Comparison of ENCODE assay signal across 21 cellular contexts in genomic region chr7:116075351-116076145, GRCh38. TPM values are rescaled to one million over a fixed set of nuclear protein-coding genes. Genes with fewer than 3 reads are reported as not detected.
DNase-seq lines count a peak whose midpoint lies in the region; ATAC-seq, FAIRE-seq and TF ChIP-seq lines count a peak whose summit lies in the region.
"Had no signal": no experiment of that assay in that cellular context is flagged by ENCODE, and none has a peak within 500 bp of the region (broad histone marks: within the 10 kb centered on the region; RNA-seq: fewer than 3 reads in every experiment).

No MANE protein-coding gene starts in this region.

- H2AFZ ChIP-seq in HepG2 (ENCODE audit: low read length) = no peak overlapping the region
- H2AFZ ChIP-seq in endothelial cell of umbilical vein (ENCODE audit: low read depth, low read length) = peak overlapping the region; percentile 63
- H2AFZ ChIP-seq: hepatocyte had no signal

- H3K79me2 ChIP-seq in HepG2 (ENCODE audit: insufficient read depth, low read length) (no peaks in the 10 kb centered on the region), endothelial cell of umbilical vein (ENCODE audit: control insufficient read depth, insufficient read depth, low read length) (no peaks in the 10 kb centered on the region)
- H3K79me2 ChIP-seq: hepatocyte had no signal

- no peaks in the 10 kb centered on the region for H3K4me1 ChIP-seq in HepG2 (ENCODE audit: insufficient read depth, low read length)
- no peaks in the 10 kb centered on the region for H3K4me1 ChIP-seq in right lobe of liver
- no peaks in the 10 kb centered on the region for H3K4me1 ChIP-seq in SJCRH30
- no peaks in the 10 kb centered on the region for H3K4me1 ChIP-seq in endothelial cell of umbilical vein (ENCODE audit: control insufficient read depth, extremely low read depth, insufficient read depth, low read length)
- H3K4me1 ChIP-seq in heart right ventricle = no peaks in the 10 kb centered on the region
- H3K4me1 ChIP-seq: HAP-1 had no signal

- H3K9me3 ChIP-seq in HepG2 (ENCODE audit: low read length) = no peaks in the 10 kb centered on the region
- no peaks in the 10 kb centered on the region for H3K9me3 ChIP-seq in right lobe of liver
- 0 out of 2 replicates have a peak, but pooled peaks cover 4% of the 10 kb centered on the region for H3K9me3 ChIP-seq in SJCRH30 (replicated peaks)
- no peaks in the 10 kb centered on the region for H3K9me3 ChIP-seq in endothelial cell of umbilical vein (replicated peaks; ENCODE audit: control insufficient read depth, insufficient read depth, low read length)
- peaks cover 0 to 18% (median 0%) of the 10 kb centered on the region in 11 donors for H3K9me3 ChIP-seq in heart right ventricle
- H3K9me3 ChIP-seq: HAP-1 had no signal

- H3K27me3 ChIP-seq in HepG2 (ENCODE audit: control insufficient read depth in 1 of 2, insufficient read depth in 2 of 2, low read length in 2 of 2) (no peaks in the 10 kb centered on the region), right lobe of liver (no peaks in the 10 kb centered on the region), SJCRH30 (no peaks in the 10 kb centered on the region), endothelial cell of umbilical vein (ENCODE audit: control insufficient read depth in 2 of 2, insufficient read depth in 2 of 2, low read length in 2 of 2) (no peaks in the 10 kb centered on the region), heart right ventricle (no peaks in the 10 kb centered on the region)
- H3K27me3 ChIP-seq: hepatocyte had no signal

- no peaks in the 10 kb centered on the region for H4K20me1 ChIP-seq in HepG2 (ENCODE audit: insufficient read depth, low read length)
- no peaks in the 10 kb centered on the region for H4K20me1 ChIP-seq in endothelial cell of umbilical vein (replicated peaks; ENCODE audit: control insufficient read depth, extremely low read depth, insufficient read depth, low read length)

- CTCF ChIA-PET in HepG2 (lab: Yijun Ruan, JAX; ENCODE audit: low intra/inter-chr PET ratio, low total read pairs) (no interaction called here), endothelial cell of umbilical vein (lab: Charles Lee) (no interaction called here)

- DNase-seq in HepG2 (ENCODE audit: low spot score) (no peak), right lobe of liver (no peak), SJCRH30 (peak; percentile 33 to 43), endothelial cell of umbilical vein (ENCODE audit: low read depth, low spot score) (no peak), heart right ventricle (no peak), GM19239 (ENCODE audit: insufficient read length, low spot score) (no peak)
- DNase-seq: activated CD4-positive, alpha-beta T cell treated with anti-CD3 and anti-CD28 coated beads for 48 hours; activated CD8-positive, alpha-beta memory T cell treated with anti-CD3 and anti-CD28 coated beads, Interleukin-2, amount 50 U/mL, for 48 hours; activated naive CD4-positive, alpha-beta T cell treated with Interleukin-2 at 50 U/mL for 16 hours; CD8-positive, alpha-beta memory T cell; left colon; NCI-H2171 treated with DMSO at 0.1 percent for 48 hours; nucleus accumbens; right cardiac atrium had no signal

- in situ Hi-C loops in HepG2 (cut with HindIII; ENCODE audit: extremely low pct_ligation_motif_present, low pct_unique_long_range_greater_than_20kb) = no loop called here

- intact Hi-C loops in HepG2 (cut with micrococcal nuclease; ENCODE audit: unreplicated experiment) = no loop called here
- intact Hi-C loops in right lobe of liver (cut with DNase I) = no loop called here
- intact Hi-C loops in endothelial cell of umbilical vein (cut with micrococcal nuclease) = no loop called here
- intact Hi-C loops in heart right ventricle (cut with DNase I) = no loop called here

- POLR2A ChIA-PET in HepG2 (lab: Yijun Ruan, JAX) (no interaction called here), endothelial cell of umbilical vein (lab: Charles Lee) (no interaction called here)

- dilution Hi-C loops in endothelial cell of umbilical vein (cut with MboI; ENCODE audit: extremely low pct_ligation_motif_present, low sequenced_read_pairs) = no loop called here

- no peaks in the 10 kb centered on the region for H3K9me3 Mint-ChIP-seq in activated T-helper 17 cell treated with anti-CD3 and anti-CD28 coated beads, Interleukin-2, amount 50 U/mL, for 72 hours
- H3K9me3 Mint-ChIP-seq: T-helper 2 cell treated with Interferon-gamma antibody and Interleukin-4, amounts not matched to agents 5 μg/mL and 100 μg/mL, for 36 hours had no signal

- H3K4me3 ChIP-seq in HepG2 (replicated peaks in 1 of 3; ENCODE audit: insufficient read depth in 1 of 3, low read depth in 2 of 3, low read length in 3 of 3) (no peak overlapping the region), right lobe of liver (no peak overlapping the region), SJCRH30 (no peak overlapping the region), endothelial cell of umbilical vein (replicated peaks in 1 of 3; ENCODE audit: insufficient read depth in 1 of 3, low read depth in 1 of 3, low read length in 3 of 3) (no peak overlapping the region), heart right ventricle (no peak overlapping the region)
- H3K4me3 ChIP-seq: HAP-1, hepatocyte had no signal

- no peaks in the 10 kb centered on the region for H3K9me1 ChIP-seq in endothelial cell of umbilical vein (replicated peaks; ENCODE audit: control insufficient read depth, extremely low read depth, insufficient read depth, low read length)

- TF ChIP-seq EP300 in HepG2 (IDR thresholded peaks at IDR 0.05; ENCODE audit: low read depth in 2 of 2, low read length in 2 of 2) (no peak), HepG2 (CRISPR knock-in tag; IDR thresholded peaks at IDR 0.05; ENCODE audit: borderline replicate concordance) (no peak)

- H3K4me1 Mint-ChIP-seq in activated T-helper 17 cell treated with anti-CD3 and anti-CD28 coated beads, Interleukin-2, amount 50 U/mL, for 72 hours = no peaks in the 10 kb centered on the region
- H3K4me1 Mint-ChIP-seq: brain; CD8-positive, alpha-beta memory T cell had no signal

- no peaks in the 10 kb centered on the region for H3K36me3 Mint-ChIP-seq in activated T-helper 17 cell treated with anti-CD3 and anti-CD28 coated beads, Interleukin-2, amount 50 U/mL, for 72 hours (ENCODE audit: low read depth)
- H3K36me3 Mint-ChIP-seq: brain; CD8-positive, alpha-beta memory T cell had no signal

- 30% methylated on average over 3 of the region's 5 CpGs for WGBS in HepG2 (ENCODE audit: low lambda C conversion rate)
- WGBS in right lobe of liver (ENCODE audit: insufficient coverage, low coverage, low lambda C conversion rate, missing lambda C conversion rate) = 57% methylated on average over 1 of the region's 5 CpGs
- 78 to 89% methylated on average over 5 of the region's 5 CpGs for WGBS in heart right ventricle, 2 donors

- H3K36me3 ChIP-seq in HepG2 (replicated peaks in 1 of 2; ENCODE audit: control insufficient read depth in 1 of 2, insufficient read depth in 2 of 2, low read length in 2 of 2) (no peaks in the 10 kb centered on the region), right lobe of liver (no peaks in the 10 kb centered on the region), SJCRH30 (no peaks in the 10 kb centered on the region), endothelial cell of umbilical vein (ENCODE audit: control insufficient read depth in 2 of 2, extremely low read depth in 1 of 2, insufficient read depth in 2 of 2, low read length in 2 of 2) (no peaks in the 10 kb centered on the region), heart right ventricle (no peaks in the 10 kb centered on the region)
- H3K36me3 ChIP-seq: HAP-1 had no signal

- no peak overlapping the region for H3K4me3 Mint-ChIP-seq in activated T-helper 17 cell treated with anti-CD3 and anti-CD28 coated beads, Interleukin-2, amount 50 U/mL, for 72 hours
- H3K4me3 Mint-ChIP-seq: brain; CD8-positive, alpha-beta memory T cell; IgD-negative memory B cell; T-helper 2 cell treated with Interferon-gamma antibody and Interleukin-4, amounts not matched to agents 5 μg/mL and 100 μg/mL, for 36 hours had no signal

- TF ChIP-seq POLR2A in HepG2 (IDR thresholded peaks at IDR 0.05; ENCODE audit: insufficient read depth in 1 of 2, low read depth in 2 of 2, low read length in 2 of 2) = no peak
- no peak for TF ChIP-seq POLR2A in right lobe of liver (IDR thresholded peaks at IDR 0.05)
- TF ChIP-seq POLR2A in endothelial cell of umbilical vein (IDR thresholded peaks at IDR 0.05; ENCODE audit: low read depth, low read length) = no peak

- ATAC-seq in HepG2 = no peak
- no peak for ATAC-seq in right lobe of liver
- ATAC-seq in HG02798 (IDR thresholded peaks at IDR 0.05; ENCODE audit: poor library complexity, unreplicated experiment) = no peak
- no peak for ATAC-seq in activated T-helper 17 cell treated with anti-CD3 and anti-CD28 coated beads, Interleukin-2, amount 50 U/mL, for 72 hours (replicated peaks)
- ATAC-seq in heart right ventricle = no peak
- ATAC-seq: left colon, right cardiac atrium had no signal

- H3K27me3 Mint-ChIP-seq in activated T-helper 17 cell treated with anti-CD3 and anti-CD28 coated beads, Interleukin-2, amount 50 U/mL, for 72 hours = peaks cover 4% of the 10 kb centered on the region
- H3K27me3 Mint-ChIP-seq: IgD-negative memory B cell had no signal

- no peak overlapping the region for H3K27ac Mint-ChIP-seq in activated T-helper 17 cell treated with anti-CD3 and anti-CD28 coated beads, Interleukin-2, amount 50 U/mL, for 72 hours
- H3K27ac Mint-ChIP-seq: brain; CD8-positive, alpha-beta memory T cell; IgD-negative memory B cell; T-helper 2 cell treated with Interferon-gamma antibody and Interleukin-4, amounts not matched to agents 5 μg/mL and 100 μg/mL, for 36 hours had no signal

- H3K4me2 ChIP-seq in HepG2 (ENCODE audit: low read depth, low read length) (no peak overlapping the region), endothelial cell of umbilical vein (ENCODE audit: insufficient read depth, low read length) (no peak overlapping the region)
- H3K4me2 ChIP-seq: hepatocyte had no signal

- TF ChIP-seq RAD21 in HepG2 (CRISPR knock-in tag; IDR thresholded peaks at IDR 0.05) = no peak

- BruUV-seq in HepG2 (replicated peaks; lab: Mats Ljungman, UMichigan) = no TSS peak
- no TSS peak for BruUV-seq in endothelial cell of umbilical vein (replicated peaks; lab: Mats Ljungman, UMichigan)

- no peak overlapping the region for H3K27ac ChIP-seq in HepG2 (ENCODE audit: extremely low read length, insufficient read depth, low read length)
- no peak overlapping the region for H3K27ac ChIP-seq in right lobe of liver
- no peak overlapping the region for H3K27ac ChIP-seq in SJCRH30
- H3K27ac ChIP-seq in endothelial cell of umbilical vein (ENCODE audit: insufficient read depth, low read depth, low read length) = no peak overlapping the region
- no peak overlapping the region for H3K27ac ChIP-seq in heart right ventricle
- H3K27ac ChIP-seq: hepatocyte had no signal

- TF ChIP-seq CTCF in HepG2 (CRISPR knock-in tag; IDR thresholded peaks at IDR 0.05) = no peak
- TF ChIP-seq CTCF in right lobe of liver (IDR thresholded peaks at IDR 0.05) = no peak
- TF ChIP-seq CTCF in endothelial cell of umbilical vein (IDR thresholded peaks at IDR 0.05; ENCODE audit: extremely low read depth in 1 of 2, insufficient read depth in 1 of 2, low read depth in 1 of 2, low read length in 2 of 2) = no peak
- no peak for TF ChIP-seq CTCF in heart right ventricle (IDR thresholded peaks at IDR 0.05)

- no peak for FAIRE-seq in HepG2 (lab: Jason Lieb, UNC)
- no peak for FAIRE-seq in endothelial cell of umbilical vein (lab: Jason Lieb, UNC)
- no peak for FAIRE-seq in GM19239 (lab: Jason Lieb, UNC)

- no peak overlapping the region for H3K9ac ChIP-seq in HepG2 (ENCODE audit: insufficient read depth, low read depth, low read length)
- no peak overlapping the region for H3K9ac ChIP-seq in endothelial cell of umbilical vein (replicated peaks; ENCODE audit: extremely low read depth, insufficient read depth, low read length)

RNA-seq across cellular contexts. Expression of gene TFEC, which starts 45.0 kb away (rescaled TPM):
- total RNA-seq in HepG2 (2016; rRNA removed; fragmentation: Illumina TruSeq; extraction: Trizol) (not detected in 2 replicates), right lobe of liver (1 to 10 TPM in 5 of 6 experiments, under 1 TPM in 1; 0.95 to 5.4 (median 2.4) TPM), endothelial cell of umbilical vein (7.9 TPM in 2 replicates), heart right ventricle (10 to 100 TPM in 1 of 10 donors, 1 to 10 TPM in 2, under 1 TPM in 7; 0.37 to 12.4 (median 0.70) TPM)
- total RNA-seq in HepG2 (2016; cell fraction: cytosol; rRNA removed; fragmentation: Illumina TruSeq; extraction: Trizol; ENCODE audit: low read depth) = not detected in 2 replicates
- total RNA-seq in HepG2 (2016; cell fraction: insoluble cytoplasmic fraction; rRNA removed; fragmentation: Illumina TruSeq; extraction: Trizol) = not detected in 2 replicates
- not detected in 2 replicates for total RNA-seq in HepG2 (2016; cell fraction: membrane; rRNA removed; fragmentation: Illumina TruSeq; extraction: Trizol)
- not detected in 2 replicates for total RNA-seq in HepG2 (2016; cell fraction: nucleus; rRNA removed; fragmentation: Illumina TruSeq; extraction: Trizol)
- polyA plus RNA-seq in HepG2 (2011; rRNA removed) (not detected in 2 replicates), endothelial cell of umbilical vein (3.3 and 3.6 TPM in 2 replicates), heart right ventricle (1 to 10 TPM in 1 of 2 donors, under 1 TPM in 1; 0.28 to 2.3 TPM)
- not detected in 2 replicates for polyA plus RNA-seq in HepG2 (2011; cell fraction: cytosol; rRNA removed)
- not detected in 2 replicates for polyA plus RNA-seq in HepG2 (2011; cell fraction: nucleus; rRNA removed)
- not detected in 2 replicates for polyA plus RNA-seq in HepG2 (2012)
- polyA plus RNA-seq in HepG2 (2016; cell fraction: cytosol; fragmentation: Illumina TruSeq; extraction: Trizol; ENCODE audit: low read depth) = not detected in 2 replicates
- polyA plus RNA-seq in HepG2 (2016; cell fraction: insoluble cytoplasmic fraction; fragmentation: Illumina TruSeq; extraction: Trizol; ENCODE audit: low read depth) = not detected in 2 replicates
- not detected in 2 replicates for polyA plus RNA-seq in HepG2 (2016; cell fraction: membrane; fragmentation: Illumina TruSeq; extraction: Trizol; ENCODE audit: low read depth)
- not detected in 2 replicates for polyA plus RNA-seq in HepG2 (2016; cell fraction: nucleus; fragmentation: Illumina TruSeq; extraction: Trizol; ENCODE audit: insufficient read depth, low read depth)
- 0.02 TPM in 1 of 2 replicates, not detected in the other for polyA minus RNA-seq in HepG2 (2011; rRNA and poly(A)+ RNA removed; ENCODE audit: low replicate concordance)
- polyA minus RNA-seq in HepG2 (2011; cell fraction: cytosol; rRNA and poly(A)+ RNA removed) = not detected in 2 replicates
- not detected in 2 replicates for polyA minus RNA-seq in HepG2 (2011; cell fraction: nucleus; rRNA and poly(A)+ RNA removed)
- total RNA-seq in SJCRH30 (2014; rRNA removed; shearing (Covaris generic)) = 0.47 TPM in 1 of 2 replicates, not detected in the other
- 1.7 and 2.8 TPM in 2 replicates for polyA plus RNA-seq in endothelial cell of umbilical vein (2011; cell fraction: cytosol; rRNA removed)
- polyA plus RNA-seq in endothelial cell of umbilical vein (2011; cell fraction: nucleus; rRNA removed) = 16.5 and 22.8 TPM in 2 replicates
- 5.8 and 20.5 TPM in 2 replicates for polyA plus RNA-seq in endothelial cell of umbilical vein (2012)
- polyA minus RNA-seq in endothelial cell of umbilical vein = 6.7 and 7.7 TPM in 2 replicates
- polyA minus RNA-seq in endothelial cell of umbilical vein (2011; cell fraction: cytosol; rRNA and poly(A)+ RNA removed) = not detected
- polyA minus RNA-seq in endothelial cell of umbilical vein (2011; cell fraction: nucleus; rRNA and poly(A)+ RNA removed) = 14.3 and 24.1 TPM in 2 replicates
- total RNA-seq in activated T-helper 17 cell treated with anti-CD3 and anti-CD28 coated beads, Interleukin-2, amount 50 U/mL, for 72 hours = under 1 TPM; 0.05 to 0.22 TPM
- polyA plus RNA-seq: CD8-positive, alpha-beta memory T cell had no signal

Comparison
In these comparisons a context has a peak if more than half of its experiments do, and no peak if none do; other contexts are left out.
1. DNase-seq: peak in SJCRH30 (2 of 2); none in HepG2 (single experiment), right lobe of liver (0 of 3), endothelial cell of umbilical vein (single experiment), heart right ventricle (0 of 2) and GM19239 (single experiment).